ENCODE assay signal across 1 cellular context in genomic region chr11:32913445-32913844, GRCh38.
TF ChIP-seq lines count a peak whose summit lies in the region.

No MANE protein-coding gene starts in this region.

TF ChIP-seq in WTC11, 78 proteins besides CTCF, POLR2A, EP300 and RAD21 (continued from another document):
- TF ChIP-seq GRHL2 (CRISPR knock-in tag; IDR thresholded peaks at IDR 0.05; ENCODE audit: insufficient replicate concordance, severe bottlenecking) (no peak), USF2 (CRISPR knock-in tag; IDR thresholded peaks at IDR 0.05) (no peak), ZNF396 (CRISPR knock-in tag; IDR thresholded peaks at IDR 0.05; ENCODE audit: borderline replicate concordance) (no peak), USF1 (CRISPR knock-in tag; IDR thresholded peaks at IDR 0.05) (no peak), STAT6 (CRISPR knock-in tag; conservative IDR thresholded peaks at IDR 0.05; ENCODE audit: low read depth) (no peak), MLX (CRISPR knock-in tag; IDR thresholded peaks at IDR 0.05) (no peak), NFYB (CRISPR knock-in tag; conservative IDR thresholded peaks at IDR 0.05; ENCODE audit: low read depth) (no peak), SMAD4 (CRISPR knock-in tag; IDR thresholded peaks at IDR 0.05) (no peak)
